29 cellular contexts compared by ENCODE assay signal in genomic region chr5:87141544-87141943, GRCh38.
"Had no signal": no experiment of that assay in that cellular context is flagged by ENCODE, and none has a peak within 500 bp of the region (broad histone marks: within the 10 kb centered on the region; RNA-seq: fewer than 3 reads in every experiment).

No MANE protein-coding gene starts in this region.

- H2AFZ ChIP-seq: parathyroid adenoma had no signal

- H3K4me3 Mint-ChIP-seq: immature natural killer cell; naive thymus-derived CD8-positive, alpha-beta T cell; nephron; neural crest cell; stimulated activated naive B cell treated with anti-CD40 and anti-IgM and Interleukin-4, amounts not matched to agents 10 μg/mL and 1 μg/mL and 100 μg/mL, for 72 hours had no signal

- H3K4me1 Mint-ChIP-seq: immature natural killer cell, nephron, neural crest cell had no signal

- H3K36me3 Mint-ChIP-seq: naive thymus-derived CD8-positive, alpha-beta T cell; stimulated activated naive B cell treated with anti-CD40 and anti-IgM and Interleukin-4, amounts not matched to agents 10 μg/mL and 1 μg/mL and 100 μg/mL, for 72 hours had no signal

- H3K27me3 ChIP-seq: left lung, right atrium auricular region, right lobe of liver, stomach, testis, thyroid gland, upper lobe of right lung had no signal

- H3K27ac Mint-ChIP-seq: immature natural killer cell; naive thymus-derived CD8-positive, alpha-beta T cell; nephron; stimulated activated naive B cell treated with anti-CD40 and anti-IgM and Interleukin-4, amounts not matched to agents 10 μg/mL and 1 μg/mL and 100 μg/mL, for 72 hours had no signal

- H3K79me2 ChIP-seq: parathyroid adenoma had no signal

- DNase-seq: hippocampal formation; immature natural killer cell; kidney; left colon; left lung; mesendoderm; midbrain; mucosa of descending colon; naive thymus-derived CD8-positive, alpha-beta T cell; nucleus accumbens; psoas muscle; right lobe of liver; stimulated activated CD4-positive, alpha-beta T cell treated with anti-CD3 and anti-CD28 coated beads, Interleukin-12 subunit alpha, Interleukin-12 subunit beta, amount 100 ng/mL, for 4 hours; stimulated activated CD4-positive, alpha-beta T cell treated with anti-CD3 and anti-CD28 coated beads, Interleukin-15, amount 100 ng/mL, for 24 hours; stimulated activated CD4-positive, alpha-beta T cell treated with anti-CD3 and anti-CD28 coated beads, Interleukin-2, amount 100 ng/mL, for 24 hours; stimulated activated CD4-positive, alpha-beta T cell treated with anti-CD3 and anti-CD28 coated beads, Interleukin-4, amount 100 ng/mL, for 1 hour; stimulated activated naive B cell treated with anti-CD40 and anti-IgM and Interleukin-4, amounts not matched to agents 10 μg/mL and 1 μg/mL and 100 μg/mL, for 72 hours; stimulated activated naive CD8-positive, alpha-beta T cell treated with anti-CD3 and anti-CD28 coated beads, Interleukin-15, Interleukin-2, amounts not matched to agents 100 U/mL and 50 U/mL, for 24 hours; stomach; testis; thyroid gland; trophoblast cell; upper lobe of right lung had no signal

- H3K9me3 Mint-ChIP-seq: immature natural killer cell; naive thymus-derived CD8-positive, alpha-beta T cell; nephron; stimulated activated naive B cell treated with anti-CD40 and anti-IgM and Interleukin-4, amounts not matched to agents 10 μg/mL and 1 μg/mL and 100 μg/mL, for 72 hours had no signal

- H3K36me3 ChIP-seq: left lung, right atrium auricular region, right lobe of liver, stomach, thyroid gland, upper lobe of right lung had no signal

- H3K4me3 ChIP-seq: left lung, lung, mucosa of descending colon, psoas muscle, right atrium auricular region, right lobe of liver, skin epidermis, stomach, testis, thyroid gland, upper lobe of right lung had no signal

- H3K27me3 Mint-ChIP-seq: naive thymus-derived CD8-positive, alpha-beta T cell; stimulated activated naive B cell treated with anti-CD40 and anti-IgM and Interleukin-4, amounts not matched to agents 10 μg/mL and 1 μg/mL and 100 μg/mL, for 72 hours had no signal

- H3K9me3 ChIP-seq: left lung, mucosa of descending colon, psoas muscle, right atrium auricular region, right lobe of liver, stomach, testis, thyroid gland, upper lobe of right lung had no signal

- ATAC-seq: left colon; left lung; mucosa of descending colon; naive thymus-derived CD8-positive, alpha-beta T cell; psoas muscle; right lobe of liver; stimulated activated naive B cell treated with anti-CD40 and anti-IgM and Interleukin-4, amounts not matched to agents 10 μg/mL and 1 μg/mL and 100 μg/mL, for 72 hours; stimulated activated naive CD8-positive, alpha-beta T cell treated with anti-CD3 and anti-CD28 coated beads, Interleukin-15, Interleukin-2, amounts not matched to agents 100 U/mL and 50 U/mL, for 24 hours; upper lobe of right lung had no signal

- H3K4me1 ChIP-seq: left lung, psoas muscle, right lobe of liver, upper lobe of right lung had no signal

- H3K27ac ChIP-seq: left lung, parathyroid adenoma, psoas muscle, right atrium auricular region, right lobe of liver, skin epidermis, stomach, testis, thyroid gland, upper lobe of right lung had no signal
